Comparison of ENCODE assay signal across 8 cellular contexts in genomic region chr10:32982293-32982709, GRCh38. TPM values are rescaled to one million over a fixed set of nuclear protein-coding genes. Genes with fewer than 3 reads are reported as not detected.
DNase-seq lines count a peak whose midpoint lies in the region; ATAC-seq, FAIRE-seq and TF ChIP-seq lines count a peak whose summit lies in the region.

No MANE protein-coding gene starts in this region.

- FAIRE-seq in GM12891 (lab: Jason Lieb, UNC) = no peak

- H3K4me3 ChIP-seq in body of pancreas = no peak overlapping the region
- no peak overlapping the region for H3K4me3 ChIP-seq in liver (ENCODE audit: low read depth in 1 of 3, low read length in 3 of 3)
- no peak overlapping the region for H3K4me3 ChIP-seq in thoracic aorta

- H3K9me3 ChIP-seq in body of pancreas (no peaks in the 10 kb centered on the region), liver (ENCODE audit: control insufficient read depth in 4 of 4, low read length in 3 of 4) (no peaks in the 10 kb centered on the region), thoracic aorta (no peaks in the 10 kb centered on the region)

- intact Hi-C loops in body of pancreas (cut with DNase I) = no loop called here

- H3K27me3 ChIP-seq in body of pancreas (no peaks in the 10 kb centered on the region), liver (ENCODE audit: control insufficient read depth in 4 of 4, insufficient read depth in 4 of 4, low read length in 3 of 4) (no peaks in the 10 kb centered on the region), thoracic aorta (replicated peaks; ENCODE audit: insufficient read depth) (no peaks in the 10 kb centered on the region)

- no peak for TF ChIP-seq RAD21 in liver (IDR thresholded peaks at IDR 0.05)

- H3K4me1 ChIP-seq in body of pancreas (peaks cover 37% of the 10 kb centered on the region), liver (ENCODE audit: control insufficient read depth in 4 of 4, insufficient read depth in 4 of 4, low read length in 3 of 4) (peaks cover 12 to 33% (median 20%) of the 10 kb centered on the region in 4 donors), thoracic aorta (ENCODE audit: control insufficient read depth in 1 of 2, low read depth in 2 of 2) (peaks cover 12 to 32% of the 10 kb centered on the region in 2 donors)

- 47 to 55% methylated on average over 9 of the region's 9 CpGs for WGBS in body of pancreas, 2 donors
- 59% methylated on average over 9 of the region's 9 CpGs for WGBS in liver

- H3K36me3 ChIP-seq in body of pancreas (replicated peaks in 1 of 2; ENCODE audit: insufficient read depth in 1 of 2, low read depth in 2 of 2) (no peaks in the 10 kb centered on the region), liver (ENCODE audit: control insufficient read depth in 4 of 4, insufficient read depth in 3 of 4, low read depth in 1 of 4, low read length in 3 of 4) (no peaks in the 10 kb centered on the region), thoracic aorta (no peaks in the 10 kb centered on the region)

- ATAC-seq in body of pancreas = no peak
- ATAC-seq in thoracic aorta (ENCODE audit: insufficient number of reproducible peaks, low FRiP score, low read depth) = no peak

- DNase-seq in LHCN-M2 (ENCODE audit: low read depth) (peak; percentile 85), body of pancreas (no peak), thoracic aorta (ENCODE audit: low spot score) (no peak), GM12891 (ENCODE audit: insufficient read length, low spot score) (no peak), NCI-H2029 treated with DMSO at 0.1 percent for 48 hours (lab: John Stamatoyannopoulos, UW) (no peak), GF-D8 (lab: John Stamatoyannopoulos, UW) (no peak)
- DNase-seq in activated effector memory CD4-positive, alpha-beta T cell treated with anti-CD3 and anti-CD28 coated beads, Interleukin-2, amount 50 U/mL, for 16 hours = no peak

- TF ChIP-seq CTCF in body of pancreas (IDR thresholded peaks at IDR 0.05) = no peak
- no peak for TF ChIP-seq CTCF in liver (IDR thresholded peaks at IDR 0.05; ENCODE audit: low read depth, low read length, missing input control)
- no peak for TF ChIP-seq CTCF in thoracic aorta (IDR thresholded peaks at IDR 0.05)

- H3K9ac ChIP-seq in liver (ENCODE audit: low read depth in 1 of 2, low read length in 2 of 2) = peak overlapping the region; percentile 5 to 92

- H3K27ac ChIP-seq in body of pancreas (peak overlapping the region; percentile 84 to 97 (median 90)), liver (ENCODE audit: low read depth in 1 of 2, low read length in 2 of 2) (peak overlapping the region; percentile 91 to 96), thoracic aorta (peak overlapping the region; percentile 91 to 95)

- no peak for TF ChIP-seq POLR2A in body of pancreas (IDR thresholded peaks at IDR 0.05)
- TF ChIP-seq POLR2A in GM12891 (IDR thresholded peaks at IDR 0.05; ENCODE audit: low read depth, low read length) = no peak

TF ChIP-seq in liver, 16 proteins besides CTCF, POLR2A, EP300 and RAD21 (continues in another document):
- TF ChIP-seq ZBTB33 (IDR thresholded peaks at IDR 0.05) (no peak), EGR1 (IDR thresholded peaks at IDR 0.05; ENCODE audit: low read depth in 2 of 2) (no peak), HNF4G (IDR thresholded peaks at IDR 0.05) (no peak), RXRA (IDR thresholded peaks at IDR 0.05) (no peak), JUND (IDR thresholded peaks at IDR 0.05) (no peak), NR2F2 (IDR thresholded peaks at IDR 0.05) (no peak), YY1 (IDR thresholded peaks at IDR 0.05) (no peak), REST (IDR thresholded peaks at IDR 0.05) (no peak)

TF ChIP-seq in GM12891, 5 proteins besides CTCF, POLR2A, EP300 and RAD21:
- TF ChIP-seq TAF1 (IDR thresholded peaks at IDR 0.05; ENCODE audit: low read depth, low read length) = no peak
- TF ChIP-seq SPI1 (IDR thresholded peaks at IDR 0.05; ENCODE audit: low read depth, low read length) = no peak
- no peak for TF ChIP-seq POU2F2 (IDR thresholded peaks at IDR 0.05; ENCODE audit: low read depth, low read length)
- TF ChIP-seq PAX5 (IDR thresholded peaks at IDR 0.05; ENCODE audit: insufficient read depth, low read length, severe bottlenecking) = no peak
- TF ChIP-seq POLR2AphosphoS5 (IDR thresholded peaks at IDR 0.05; ENCODE audit: low read depth, low read length) = no peak

RNA-seq across cellular contexts. Expression of gene ITGB1, which starts 24.3 kb away (rescaled TPM):
- total RNA-seq in LHCN-M2 (2014; rRNA removed) (1,506 and 2,151 TPM in 2 replicates), body of pancreas (100 to 1,000 TPM; 164 to 259 TPM), liver (100 to 1,000 TPM; 268 to 308 TPM), thoracic aorta (1,000 to 10,000 TPM; 1,541 to 1,574 TPM)
- 564 TPM for polyA plus RNA-seq in LHCN-M2 (2012)
- 100 to 1,000 TPM; 109 to 174 TPM for polyA plus RNA-seq in liver
- polyA plus RNA-seq in GM12891 (2012; ENCODE audit: low read depth, missing spikeins) = 30.6 TPM
